ENCODE assay signal across 11 cellular contexts in genomic region chr5:152246401-152246800, GRCh38.
DNase-seq lines count a peak whose midpoint lies in the region; ATAC-seq, FAIRE-seq and TF ChIP-seq lines count a peak whose summit lies in the region.
"Had no signal": no experiment of that assay in that cellular context is flagged by ENCODE, and none has a peak within 500 bp of the region (broad histone marks: within the 10 kb centered on the region; RNA-seq: fewer than 3 reads in every experiment).

No MANE protein-coding gene starts in this region.

- intact Hi-C loops in HepG2 (cut with micrococcal nuclease; ENCODE audit: unreplicated experiment): no loop called here

- H3K79me2 ChIP-seq in HepG2 (ENCODE audit: insufficient read depth, low read length): no peaks in the 10 kb centered on the region

- FAIRE-seq in HepG2 (lab: Jason Lieb, UNC): no peak

- H3K9me3 ChIP-seq in MG63 (no peaks in the 10 kb centered on the region), HepG2 (ENCODE audit: low read length) (no peaks in the 10 kb centered on the region)

- no peak overlapping the region for H3K4me3 ChIP-seq in MG63
- H3K4me3 ChIP-seq in astrocyte of the spinal cord (ENCODE audit: low read depth, low read length): no peak overlapping the region
- no peak overlapping the region for H3K4me3 ChIP-seq in HepG2 (replicated peaks in 1 of 3; ENCODE audit: insufficient read depth in 1 of 3, low read depth in 2 of 3, low read length in 3 of 3)

- no peak overlapping the region for H3K4me2 ChIP-seq in HepG2 (ENCODE audit: low read depth, low read length)

- BruUV-seq in HepG2 (replicated peaks; lab: Mats Ljungman, UMichigan): no TSS peak

- no peak for TF ChIP-seq RAD21 in HepG2 (CRISPR knock-in tag; IDR thresholded peaks at IDR 0.05)

- H3K27me3 ChIP-seq in MG63: peaks cover 4% of the 10 kb centered on the region; the same call in 1 of the 2 replicates
- no peaks in the 10 kb centered on the region for H3K27me3 ChIP-seq in HepG2 (ENCODE audit: control insufficient read depth in 1 of 2, insufficient read depth in 2 of 2, low read length in 2 of 2)

- 3% methylated on average over 5 of the region's 5 CpGs for WGBS in HepG2 (ENCODE audit: low lambda C conversion rate)

- no peaks in the 10 kb centered on the region for H4K20me1 ChIP-seq in HepG2 (ENCODE audit: insufficient read depth, low read length)

- DNase-seq in ELF-1 (ENCODE audit: low read depth, low spot score) (peak; percentile 29), MG63 (peak; percentile 48), astrocyte of the spinal cord (ENCODE audit: low read depth, low spot score) (peak; percentile 1), HepG2 (ENCODE audit: low spot score) (peak; percentile 12), NCI-H510A (lab: John Stamatoyannopoulos, UW) (no peak), NCI-H345 (lab: John Stamatoyannopoulos, UW) (no peak)
- DNase-seq: NCI-H187, occipital lobe had no signal

- TF ChIP-seq POLR2A in HepG2 (IDR thresholded peaks at IDR 0.05; ENCODE audit: insufficient read depth in 1 of 2, low read depth in 2 of 2, low read length in 2 of 2): no peak

- ATAC-seq in HepG2 (no peak), HG03135 (IDR thresholded peaks at IDR 0.05; ENCODE audit: unreplicated experiment) (no peak), GM18873 (IDR thresholded peaks at IDR 0.05; ENCODE audit: low FRiP score, unreplicated experiment) (no peak)
- ATAC-seq: activated naive CD4-positive, alpha-beta T cell treated with anti-CD3 and anti-CD28 coated beads, Interleukin-2, amount 50 U/mL, for 72 hours had no signal

- TF ChIP-seq CTCF in astrocyte of the spinal cord (IDR thresholded peaks at IDR 0.05; ENCODE audit: low read depth, low read length) (no peak), HepG2 (CRISPR knock-in tag; IDR thresholded peaks at IDR 0.05) (no peak)

- H3K9ac ChIP-seq in HepG2 (ENCODE audit: insufficient read depth, low read depth, low read length): no peak overlapping the region

- CTCF ChIA-PET in HepG2 (lab: Yijun Ruan, JAX; ENCODE audit: low intra/inter-chr PET ratio, low total read pairs): no interaction called here

- in situ Hi-C loops in astrocyte of the spinal cord (cut with HindIII; ENCODE audit: low sequenced_read_pairs): no loop called here
- in situ Hi-C loops in HepG2 (cut with HindIII; ENCODE audit: extremely low pct_ligation_motif_present, low pct_unique_long_range_greater_than_20kb): no loop called here

- POLR2A ChIA-PET in HepG2 (lab: Yijun Ruan, JAX): no interaction called here

- TF ChIP-seq EP300 in HepG2 (IDR thresholded peaks at IDR 0.05; ENCODE audit: low read depth in 2 of 2, low read length in 2 of 2) (no peak), HepG2 (CRISPR knock-in tag; IDR thresholded peaks at IDR 0.05; ENCODE audit: borderline replicate concordance) (no peak)

- no peaks in the 10 kb centered on the region for H3K36me3 ChIP-seq in MG63
- H3K36me3 ChIP-seq in HepG2 (replicated peaks in 1 of 2; ENCODE audit: control insufficient read depth in 1 of 2, insufficient read depth in 2 of 2, low read length in 2 of 2): no peaks in the 10 kb centered on the region

- H3K4me1 ChIP-seq in HepG2 (ENCODE audit: insufficient read depth, low read length): no peaks in the 10 kb centered on the region

- no peak overlapping the region for H3K27ac ChIP-seq in HepG2 (ENCODE audit: extremely low read length, insufficient read depth, low read length)

- no peak overlapping the region for H2AFZ ChIP-seq in HepG2 (ENCODE audit: low read length)

TF ChIP-seq in HepG2, 621 proteins besides CTCF, POLR2A, EP300 and RAD21 (continues in another document):
- TF ChIP-seq SAFB2 (CRISPR knock-in tag; IDR thresholded peaks at IDR 0.05; ENCODE audit: borderline replicate concordance, low read depth) (no peak), EZH2 (conservative IDR thresholded peaks at IDR 0.05; ENCODE audit: low read depth, low read length) (no peak), RARA (CRISPR knock-in tag; IDR thresholded peaks at IDR 0.05) (0 out of 2 replicates have a peak, but pooled peaks have one; percentile 16), ZNF136 (CRISPR knock-in tag; IDR thresholded peaks at IDR 0.05; ENCODE audit: low read depth) (no peak), ZSCAN9 (CRISPR knock-in tag; IDR thresholded peaks at IDR 0.05; ENCODE audit: borderline replicate concordance) (0 out of 2 replicates have a peak, but pooled peaks have one; percentile 30), NFYC (CRISPR knock-in tag; IDR thresholded peaks at IDR 0.05) (no peak), ZBTB26 (CRISPR knock-in tag; IDR thresholded peaks at IDR 0.05; ENCODE audit: borderline replicate concordance) (no peak), ZSCAN21 (CRISPR knock-in tag; IDR thresholded peaks at IDR 0.05; ENCODE audit: borderline replicate concordance) (no peak), MEF2D (CRISPR knock-in tag; IDR thresholded peaks at IDR 0.05) (no peak), ZSCAN5A (CRISPR knock-in tag; IDR thresholded peaks at IDR 0.05; ENCODE audit: borderline replicate concordance) (no peak), YY1 (IDR thresholded peaks at IDR 0.05; ENCODE audit: insufficient read depth, insufficient replicate concordance, low read depth, low read length) (no peak), BRD4 (CRISPR knock-in tag; IDR thresholded peaks at IDR 0.05) (no peak), MIER2 (CRISPR knock-in tag; IDR thresholded peaks at IDR 0.05) (peak; percentile 96), SRSF9 (IDR thresholded peaks at IDR 0.05; ENCODE audit: borderline replicate concordance, insufficient read depth, low read depth, low read length, poor library complexity, severe bottlenecking) (no peak), ZNF891 (CRISPR knock-in tag; IDR thresholded peaks at IDR 0.05) (no peak), PHF20 (CRISPR knock-in tag; IDR thresholded peaks at IDR 0.05) (no peak), TEAD2 (CRISPR knock-in tag; IDR thresholded peaks at IDR 0.05) (no peak), ATF2 (CRISPR knock-in tag; IDR thresholded peaks at IDR 0.05) (no peak), FOXA3 (CRISPR knock-in tag; IDR thresholded peaks at IDR 0.05) (no peak), ZNF441 (CRISPR knock-in tag; IDR thresholded peaks at IDR 0.05; ENCODE audit: borderline replicate concordance) (peak; percentile 33; the same call in 1 of the 2 replicates), ZNF784 (CRISPR knock-in tag; IDR thresholded peaks at IDR 0.05; ENCODE audit: borderline replicate concordance) (no peak), SAP130 (CRISPR knock-in tag; IDR thresholded peaks at IDR 0.05; ENCODE audit: low read depth) (0 out of 2 replicates have a peak, but pooled peaks have one; percentile 20), ZNF230 (CRISPR knock-in tag; IDR thresholded peaks at IDR 0.05) (no peak), ZNF773 (CRISPR knock-in tag; IDR thresholded peaks at IDR 0.05; ENCODE audit: borderline replicate concordance) (no peak)

Comparison
In these comparisons a context has a peak if more than half of its experiments do, and no peak if none do; other contexts are left out.
1. DNase-seq: peak in ELF-1 (single experiment), MG63 (single experiment), astrocyte of the spinal cord (single experiment) and HepG2 (single experiment); none in NCI-H510A (single experiment) and NCI-H345 (single experiment).